ENCODE assay signal across 8 cellular contexts in the genomic region with DNA sequence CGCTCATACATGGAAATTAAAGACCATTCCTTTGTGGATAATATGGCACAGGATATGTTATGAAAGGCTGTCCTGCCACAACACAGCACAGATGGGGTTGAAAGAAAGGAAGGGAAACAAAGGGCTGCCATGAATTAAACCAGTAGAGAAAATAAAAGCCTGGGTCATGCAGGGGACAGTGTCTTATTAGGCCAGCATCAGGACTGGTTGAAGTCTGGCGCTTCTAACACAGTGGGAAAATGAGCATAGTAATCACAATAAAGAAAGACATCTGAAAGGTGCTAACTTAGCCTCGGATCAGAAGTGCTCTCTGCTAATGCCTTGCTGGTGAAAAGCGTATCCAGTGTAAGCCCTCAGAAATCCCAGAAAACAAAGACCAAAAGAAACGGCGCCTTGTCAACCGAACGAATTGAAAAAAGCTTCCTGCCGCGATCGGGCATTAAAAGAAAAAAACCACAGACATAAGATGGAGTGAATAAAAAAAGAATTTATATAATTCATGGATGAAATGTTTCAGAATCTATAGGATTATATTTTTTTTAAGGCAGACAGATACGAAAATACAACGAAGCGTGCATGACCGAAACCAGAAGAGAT. TPM values are rescaled to one million over a fixed set of nuclear protein-coding genes. Genes with fewer than 3 reads are reported as not detected.
DNase-seq lines count a peak whose midpoint lies in the region; ATAC-seq and TF ChIP-seq lines count a peak whose summit lies in the region.

No MANE protein-coding gene starts in this region.

- H3K27me3 ChIP-seq in sigmoid colon = peaks cover 0 to 9% (median 0%) of the 10 kb centered on the region in 3 donors

- intact Hi-C loops in sigmoid colon (cut with DNase I) = no loop called here

- H3K4me3 ChIP-seq in sigmoid colon = peak overlapping the region in 3 of 4 donors; percentile 31 to 37 (median 35)

- no peak for TF ChIP-seq POLR2A in sigmoid colon (IDR thresholded peaks at IDR 0.05)

- H3K9me3 ChIP-seq in sigmoid colon = no peaks in the 10 kb centered on the region

- DNase-seq in NCI-H2171 treated with DMSO at 0.1 percent for 48 hours (lab: John Stamatoyannopoulos, UW) (peak; percentile 24), NCI-H2171 (lab: John Stamatoyannopoulos, UW) (no peak), NCI-H526 (lab: John Stamatoyannopoulos, UW) (peak; percentile 42 to 50), sigmoid colon (no peak)

- no peak for TF ChIP-seq CTCF in sigmoid colon (IDR thresholded peaks at IDR 0.05)

- H3K4me1 ChIP-seq in sigmoid colon = no peaks in the 10 kb centered on the region

- H3K27ac ChIP-seq in cingulate gyrus (ENCODE audit: low read depth, low read length) (peak overlapping the region; percentile 61), sigmoid colon (peak overlapping the region in 2 of 4 donors; percentile 14 to 57)

- ATAC-seq in GM19395 (IDR thresholded peaks at IDR 0.05; ENCODE audit: unreplicated experiment) (no peak), GM19463 (IDR thresholded peaks at IDR 0.05; ENCODE audit: unreplicated experiment) (no peak), GM21390 (IDR thresholded peaks at IDR 0.05; ENCODE audit: unreplicated experiment) (no peak)

- TF ChIP-seq EP300 in sigmoid colon (IDR thresholded peaks at IDR 0.05) = no peak

- no peaks in the 10 kb centered on the region for H3K36me3 ChIP-seq in sigmoid colon

- 87 to 90% methylated on average over 15 of the region's 15 CpGs for WGBS in sigmoid colon, 2 donors

RNA-seq across cellular contexts. Expression of gene MKRN3, which starts 0.6 kb away (rescaled TPM):
- total RNA-seq in sigmoid colon = 1 to 10 TPM in 2 of 4 donors, under 1 TPM in 2; 0.27 to 2.1 (median 0.94) TPM
- polyA plus RNA-seq in sigmoid colon = 1 to 10 TPM in 1 of 3 donors, not detected in 2; 1.1 TPM

Comparison
In these comparisons a context has a peak if more than half of its experiments do, and no peak if none do; other contexts are left out.
1. DNase-seq: peak in NCI-H2171 treated with DMSO at 0.1 percent for 48 hours (single experiment) and NCI-H526 (2 of 2); none in NCI-H2171 (single experiment) and sigmoid colon (single experiment).